ENCODE assay signal across 1 cellular context in the genomic region with DNA sequence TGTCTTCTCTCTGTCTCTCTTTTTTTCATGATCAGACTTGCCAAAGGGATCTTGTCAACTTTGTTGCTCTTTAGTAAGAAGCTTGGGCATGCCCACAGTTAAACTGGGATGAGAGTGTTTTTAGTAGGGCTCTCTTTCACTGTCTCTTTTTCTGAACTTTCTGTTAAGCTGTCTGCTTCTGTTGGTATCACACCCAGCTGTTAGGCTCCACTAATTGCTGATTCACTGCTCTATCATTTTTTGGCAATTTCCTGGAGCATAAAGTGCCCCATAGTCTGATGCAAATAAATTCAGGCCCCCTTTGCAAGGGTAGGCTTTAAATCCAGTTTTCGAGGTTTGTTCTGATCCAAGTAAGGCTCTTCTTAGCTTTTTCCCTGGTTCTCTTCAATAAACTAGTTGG.
TF ChIP-seq lines count a peak whose summit lies in the region.

No MANE protein-coding gene starts in this region.

TF ChIP-seq in H1, 55 proteins besides CTCF, POLR2A, EP300 and RAD21:
- TF ChIP-seq RBBP5 (IDR thresholded peaks at IDR 0.05; ENCODE audit: borderline replicate concordance, low read depth, low read length) (no peak), RNF2 (IDR thresholded peaks at IDR 0.05; ENCODE audit: borderline replicate concordance, low read depth, low read length, missing control alignments, poor library complexity, severe bottlenecking) (no peak), BACH1 (IDR thresholded peaks at IDR 0.05; ENCODE audit: low read length) (no peak), YY1 (IDR thresholded peaks at IDR 0.05; ENCODE audit: low read depth, low read length) (no peak)
- TF ChIP-seq, protein P1, sequence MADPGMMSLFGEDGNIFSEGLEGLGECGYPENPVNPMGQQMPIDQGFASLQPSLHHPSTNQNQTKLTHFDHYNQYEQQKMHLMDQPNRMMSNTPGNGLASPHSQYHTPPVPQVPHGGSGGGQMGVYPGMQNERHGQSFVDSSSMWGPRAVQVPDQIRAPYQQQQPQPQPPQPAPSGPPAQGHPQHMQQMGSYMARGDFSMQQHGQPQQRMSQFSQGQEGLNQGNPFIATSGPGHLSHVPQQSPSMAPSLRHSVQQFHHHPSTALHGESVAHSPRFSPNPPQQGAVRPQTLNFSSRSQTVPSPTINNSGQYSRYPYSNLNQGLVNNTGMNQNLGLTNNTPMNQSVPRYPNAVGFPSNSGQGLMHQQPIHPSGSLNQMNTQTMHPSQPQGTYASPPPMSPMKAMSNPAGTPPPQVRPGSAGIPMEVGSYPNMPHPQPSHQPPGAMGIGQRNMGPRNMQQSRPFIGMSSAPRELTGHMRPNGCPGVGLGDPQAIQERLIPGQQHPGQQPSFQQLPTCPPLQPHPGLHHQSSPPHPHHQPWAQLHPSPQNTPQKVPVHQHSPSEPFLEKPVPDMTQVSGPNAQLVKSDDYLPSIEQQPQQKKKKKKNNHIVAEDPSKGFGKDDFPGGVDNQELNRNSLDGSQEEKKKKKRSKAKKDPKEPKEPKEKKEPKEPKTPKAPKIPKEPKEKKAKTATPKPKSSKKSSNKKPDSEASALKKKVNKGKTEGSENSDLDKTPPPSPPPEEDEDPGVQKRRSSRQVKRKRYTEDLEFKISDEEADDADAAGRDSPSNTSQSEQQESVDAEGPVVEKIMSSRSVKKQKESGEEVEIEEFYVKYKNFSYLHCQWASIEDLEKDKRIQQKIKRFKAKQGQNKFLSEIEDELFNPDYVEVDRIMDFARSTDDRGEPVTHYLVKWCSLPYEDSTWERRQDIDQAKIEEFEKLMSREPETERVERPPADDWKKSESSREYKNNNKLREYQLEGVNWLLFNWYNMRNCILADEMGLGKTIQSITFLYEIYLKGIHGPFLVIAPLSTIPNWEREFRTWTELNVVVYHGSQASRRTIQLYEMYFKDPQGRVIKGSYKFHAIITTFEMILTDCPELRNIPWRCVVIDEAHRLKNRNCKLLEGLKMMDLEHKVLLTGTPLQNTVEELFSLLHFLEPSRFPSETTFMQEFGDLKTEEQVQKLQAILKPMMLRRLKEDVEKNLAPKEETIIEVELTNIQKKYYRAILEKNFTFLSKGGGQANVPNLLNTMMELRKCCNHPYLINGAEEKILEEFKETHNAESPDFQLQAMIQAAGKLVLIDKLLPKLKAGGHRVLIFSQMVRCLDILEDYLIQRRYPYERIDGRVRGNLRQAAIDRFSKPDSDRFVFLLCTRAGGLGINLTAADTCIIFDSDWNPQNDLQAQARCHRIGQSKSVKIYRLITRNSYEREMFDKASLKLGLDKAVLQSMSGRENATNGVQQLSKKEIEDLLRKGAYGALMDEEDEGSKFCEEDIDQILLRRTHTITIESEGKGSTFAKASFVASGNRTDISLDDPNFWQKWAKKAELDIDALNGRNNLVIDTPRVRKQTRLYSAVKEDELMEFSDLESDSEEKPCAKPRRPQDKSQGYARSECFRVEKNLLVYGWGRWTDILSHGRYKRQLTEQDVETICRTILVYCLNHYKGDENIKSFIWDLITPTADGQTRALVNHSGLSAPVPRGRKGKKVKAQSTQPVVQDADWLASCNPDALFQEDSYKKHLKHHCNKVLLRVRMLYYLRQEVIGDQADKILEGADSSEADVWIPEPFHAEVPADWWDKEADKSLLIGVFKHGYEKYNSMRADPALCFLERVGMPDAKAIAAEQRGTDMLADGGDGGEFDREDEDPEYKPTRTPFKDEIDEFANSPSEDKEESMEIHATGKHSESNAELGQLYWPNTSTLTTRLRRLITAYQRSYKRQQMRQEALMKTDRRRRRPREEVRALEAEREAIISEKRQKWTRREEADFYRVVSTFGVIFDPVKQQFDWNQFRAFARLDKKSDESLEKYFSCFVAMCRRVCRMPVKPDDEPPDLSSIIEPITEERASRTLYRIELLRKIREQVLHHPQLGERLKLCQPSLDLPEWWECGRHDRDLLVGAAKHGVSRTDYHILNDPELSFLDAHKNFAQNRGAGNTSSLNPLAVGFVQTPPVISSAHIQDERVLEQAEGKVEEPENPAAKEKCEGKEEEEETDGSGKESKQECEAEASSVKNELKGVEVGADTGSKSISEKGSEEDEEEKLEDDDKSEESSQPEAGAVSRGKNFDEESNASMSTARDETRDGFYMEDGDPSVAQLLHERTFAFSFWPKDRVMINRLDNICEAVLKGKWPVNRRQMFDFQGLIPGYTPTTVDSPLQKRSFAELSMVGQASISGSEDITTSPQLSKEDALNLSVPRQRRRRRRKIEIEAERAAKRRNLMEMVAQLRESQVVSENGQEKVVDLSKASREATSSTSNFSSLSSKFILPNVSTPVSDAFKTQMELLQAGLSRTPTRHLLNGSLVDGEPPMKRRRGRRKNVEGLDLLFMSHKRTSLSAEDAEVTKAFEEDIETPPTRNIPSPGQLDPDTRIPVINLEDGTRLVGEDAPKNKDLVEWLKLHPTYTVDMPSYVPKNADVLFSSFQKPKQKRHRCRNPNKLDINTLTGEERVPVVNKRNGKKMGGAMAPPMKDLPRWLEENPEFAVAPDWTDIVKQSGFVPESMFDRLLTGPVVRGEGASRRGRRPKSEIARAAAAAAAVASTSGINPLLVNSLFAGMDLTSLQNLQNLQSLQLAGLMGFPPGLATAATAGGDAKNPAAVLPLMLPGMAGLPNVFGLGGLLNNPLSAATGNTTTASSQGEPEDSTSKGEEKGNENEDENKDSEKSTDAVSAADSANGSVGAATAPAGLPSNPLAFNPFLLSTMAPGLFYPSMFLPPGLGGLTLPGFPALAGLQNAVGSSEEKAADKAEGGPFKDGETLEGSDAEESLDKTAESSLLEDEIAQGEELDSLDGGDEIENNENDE (IDR thresholded peaks at IDR 0.05; ENCODE audit: insufficient replicate concordance, low read length), result no peak
TF ChIP-seq in H1: peak in this region for 0.
